8 cellular contexts compared by ENCODE assay signal in genomic region chr16:1678500-1679098, GRCh38. TPM values are rescaled to one million over a fixed set of nuclear protein-coding genes. Genes with fewer than 3 reads are reported as not detected.
DNase-seq lines count a peak whose midpoint lies in the region; TF ChIP-seq lines count a peak whose summit lies in the region.

No MANE protein-coding gene starts in this region.

- H4K20me1 ChIP-seq in KMS-11 (ENCODE audit: insufficient read depth), result peaks cover 9% of the 10 kb centered on the region; the same call in 1 of the 2 replicates

- H3K9ac ChIP-seq in KMS-11 (peak overlapping the region; percentile 91), duodenal mucosa (ENCODE audit: low read depth in 1 of 2, low read length in 2 of 2) (peak overlapping the region; percentile 62 to 84)

- peak overlapping the region; percentile 97 for H3K4me2 ChIP-seq in KMS-11

- no peaks in the 10 kb centered on the region for H3K27me3 ChIP-seq in KMS-11 (ENCODE audit: insufficient read depth, low read depth)
- no peaks in the 10 kb centered on the region for H3K27me3 ChIP-seq in duodenal mucosa (ENCODE audit: control insufficient read depth in 1 of 2, insufficient read depth in 2 of 2, low read length in 2 of 2)
- H3K27me3 ChIP-seq in mononuclear cell (ENCODE audit: insufficient read depth, low read length), result no peaks in the 10 kb centered on the region

- H3K4me3 ChIP-seq in KMS-11 (IDR thresholded peaks at IDR 0.05; ENCODE audit: insufficient read depth, low read depth, low read length) (peak overlapping the region; percentile 69), duodenal mucosa (ENCODE audit: low read depth in 1 of 2, low read length in 2 of 2) (peak overlapping the region; percentile 82 to 88), mononuclear cell (ENCODE audit: low read length) (peak overlapping the region; percentile 48)

- DNase-seq in NOMO-1 (lab: John Stamatoyannopoulos, UW; ENCODE audit: unreplicated experiment in 2 of 2) (peak; percentile 5 to 26), NOMO-1 treated with dmso at 0.1 percent for 144 hours (lab: John Stamatoyannopoulos, UW; ENCODE audit: unreplicated experiment) (no peak), putamen (ENCODE audit: low spot score) (no peak)
- DNase-seq in activated CD4-positive, alpha-beta T cell treated with anti-CD3 and anti-CD28 coated beads for 4 hours, result peak; percentile 56 to 60
- DNase-seq in stimulated activated CD8-positive, alpha-beta memory T cell treated with anti-CD3 and anti-CD28 coated beads, Interleukin-4, amount 100 ng/mL, for 24 hours (ENCODE audit: low read depth), result peak; percentile 37

- no peak for TF ChIP-seq CTCF in KMS-11 (conservative IDR thresholded peaks at IDR 0.05; ENCODE audit: low read depth, low read length)

- H3K27ac ChIP-seq in KMS-11 (peak overlapping the region; percentile 64), duodenal mucosa (ENCODE audit: low read depth, low read length) (no peak overlapping the region)

- peaks cover 24% of the 10 kb centered on the region for H3K4me1 ChIP-seq in KMS-11 (ENCODE audit: low read depth, poor library complexity, severe bottlenecking)
- H3K4me1 ChIP-seq in duodenal mucosa (ENCODE audit: control insufficient read depth in 1 of 2, insufficient read depth in 2 of 2, low read length in 2 of 2), result peaks cover 0 to 11% of the 10 kb centered on the region in 2 donors
- peaks cover 20% of the 10 kb centered on the region for H3K4me1 ChIP-seq in mononuclear cell (ENCODE audit: insufficient read depth, low read length)

- H3K9me3 ChIP-seq in duodenal mucosa (ENCODE audit: control insufficient read depth in 1 of 2, low read length in 2 of 2) (no peaks in the 10 kb centered on the region), mononuclear cell (ENCODE audit: low read depth, low read length) (no peaks in the 10 kb centered on the region)

- H3K36me3 ChIP-seq in KMS-11 (ENCODE audit: insufficient read depth) (0 out of 2 replicates have a peak, but pooled peaks cover 4% of the 10 kb centered on the region), duodenal mucosa (ENCODE audit: control insufficient read depth in 1 of 2, insufficient read depth in 2 of 2, low read length in 2 of 2) (peaks cover 12 to 27% of the 10 kb centered on the region in 2 donors)

- H3K79me2 ChIP-seq in KMS-11 (ENCODE audit: insufficient read depth, low read depth), result peaks cover 53% of the 10 kb centered on the region

- peak overlapping the region; percentile 48 for H2AFZ ChIP-seq in KMS-11 (ENCODE audit: low read depth)

RNA-seq across cellular contexts. Expression of gene JPT2, which starts 0.5 kb away (rescaled TPM):
- 2.5 TPM for total RNA-seq in mononuclear cell

RNA-seq across cellular contexts. Expression of gene MAPK8IP3, which starts 27.4 kb away (rescaled TPM):
- total RNA-seq in mononuclear cell, result 135 TPM

Comparison
In these comparisons a context has a peak if more than half of its experiments do, and no peak if none do; other contexts are left out.
1. DNase-seq: peak in NOMO-1 (2 of 2), activated CD4-positive, alpha-beta T cell treated with anti-CD3 and anti-CD28 coated beads for 4 hours (2 of 2) and stimulated activated CD8-positive, alpha-beta memory T cell treated with anti-CD3 and anti-CD28 coated beads, Interleukin-4, amount 100 ng/mL, for 24 hours (single experiment); none in NOMO-1 treated with dmso at 0.1 percent for 144 hours (single experiment) and putamen (single experiment).
2. Peak in every context shown above with its lines, with median percentiles within 50 percentile points of each other: H3K4me3 ChIP-seq.